ENCODE assay signal across 12 cellular contexts in the genomic region with DNA sequence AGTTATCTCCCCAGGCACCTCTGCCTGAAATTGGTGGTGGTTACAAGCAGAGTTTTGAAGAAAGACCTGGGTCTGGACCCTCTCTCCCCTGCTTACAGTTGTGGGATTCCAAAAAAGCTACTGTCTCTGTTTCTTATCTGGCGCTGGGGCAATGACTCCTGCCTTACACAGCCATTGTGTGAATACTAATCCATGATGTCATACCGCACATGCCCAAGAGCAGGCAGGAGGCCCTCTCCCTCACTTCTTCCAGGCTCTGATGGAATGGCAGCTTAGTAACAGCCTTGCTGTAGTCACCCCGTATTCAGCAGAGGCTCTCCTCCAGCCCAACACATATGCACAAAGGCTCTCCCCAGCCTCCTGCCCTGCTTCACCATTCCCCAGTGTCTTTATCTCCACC.
DNase-seq lines count a peak whose midpoint lies in the region; ATAC-seq and TF ChIP-seq lines count a peak whose summit lies in the region.
"Had no signal": no experiment of that assay in that cellular context is flagged by ENCODE, and none has a peak within 500 bp of the region (broad histone marks: within the 10 kb centered on the region; RNA-seq: fewer than 3 reads in every experiment).

No MANE protein-coding gene starts in this region.

- H3K4me3 Mint-ChIP-seq in central memory CD8-positive, alpha-beta T cell: no peak overlapping the region
- H3K4me3 Mint-ChIP-seq in nephron progenitor cell: no peak overlapping the region

- peaks cover 4% of the 10 kb centered on the region for H3K36me3 Mint-ChIP-seq in central memory CD8-positive, alpha-beta T cell (ENCODE audit: insufficient read depth)
- no peaks in the 10 kb centered on the region for H3K36me3 Mint-ChIP-seq in nephron progenitor cell (ENCODE audit: low read depth)

- peak; percentile 38 for DNase-seq in activated CD4-positive, alpha-beta T cell treated with anti-CD3 and anti-CD28 coated beads for 48 hours
- no peak for DNase-seq in activated CD4-positive, alpha-beta T cell treated with anti-CD3 and anti-CD28 coated beads for 4 hours
- DNase-seq in M059J (ENCODE audit: low read depth) (peak; percentile 76), nephron progenitor cell (no peak)
- no peak for DNase-seq in central memory CD8-positive, alpha-beta T cell (ENCODE audit: low spot score in 2 of 2)
- DNase-seq: GDM1, left ventricle myocardium inferior, NCI-H446 treated with DMSO at 0.1 percent for 48 hours had no signal

- no peaks in the 10 kb centered on the region for H3K27me3 Mint-ChIP-seq in central memory CD8-positive, alpha-beta T cell
- H3K27me3 Mint-ChIP-seq in nephron progenitor cell (ENCODE audit: low read depth, poor library complexity): peaks cover 6% of the 10 kb centered on the region

- peaks cover 42% of the 10 kb centered on the region for H3K4me1 Mint-ChIP-seq in central memory CD8-positive, alpha-beta T cell
- H3K4me1 Mint-ChIP-seq in nephron progenitor cell: peaks cover 89% of the 10 kb centered on the region

- H3K9me3 Mint-ChIP-seq in central memory CD8-positive, alpha-beta T cell: no peaks in the 10 kb centered on the region
- no peaks in the 10 kb centered on the region for H3K9me3 Mint-ChIP-seq in nephron progenitor cell

- ATAC-seq in central memory CD8-positive, alpha-beta T cell (replicated peaks; ENCODE audit: extremely low read depth, poor library complexity, severe bottlenecking): no peak
- ATAC-seq in GM18861 (IDR thresholded peaks at IDR 0.05; ENCODE audit: unreplicated experiment) (no peak), HG03139 (IDR thresholded peaks at IDR 0.05; ENCODE audit: unreplicated experiment) (no peak), HG02588 (IDR thresholded peaks at IDR 0.05; ENCODE audit: unreplicated experiment) (no peak)
- ATAC-seq: A549 had no signal

- no peak for TF ChIP-seq CTCF in nephron progenitor cell (IDR thresholded peaks at IDR 0.05)

- peak overlapping the region; percentile 93 for H3K27ac Mint-ChIP-seq in central memory CD8-positive, alpha-beta T cell (ENCODE audit: low read depth)
- H3K27ac Mint-ChIP-seq in nephron progenitor cell: peak overlapping the region; percentile 58

Comparison
In these comparisons a context has a peak if more than half of its experiments do, and no peak if none do; other contexts are left out.
1. DNase-seq: peak in activated CD4-positive, alpha-beta T cell treated with anti-CD3 and anti-CD28 coated beads for 48 hours (single experiment) and M059J (single experiment); none in activated CD4-positive, alpha-beta T cell treated with anti-CD3 and anti-CD28 coated beads for 4 hours (0 of 2), central memory CD8-positive, alpha-beta T cell (0 of 2) and nephron progenitor cell (single experiment).